9 cellular contexts compared by ENCODE assay signal in the genomic region with DNA sequence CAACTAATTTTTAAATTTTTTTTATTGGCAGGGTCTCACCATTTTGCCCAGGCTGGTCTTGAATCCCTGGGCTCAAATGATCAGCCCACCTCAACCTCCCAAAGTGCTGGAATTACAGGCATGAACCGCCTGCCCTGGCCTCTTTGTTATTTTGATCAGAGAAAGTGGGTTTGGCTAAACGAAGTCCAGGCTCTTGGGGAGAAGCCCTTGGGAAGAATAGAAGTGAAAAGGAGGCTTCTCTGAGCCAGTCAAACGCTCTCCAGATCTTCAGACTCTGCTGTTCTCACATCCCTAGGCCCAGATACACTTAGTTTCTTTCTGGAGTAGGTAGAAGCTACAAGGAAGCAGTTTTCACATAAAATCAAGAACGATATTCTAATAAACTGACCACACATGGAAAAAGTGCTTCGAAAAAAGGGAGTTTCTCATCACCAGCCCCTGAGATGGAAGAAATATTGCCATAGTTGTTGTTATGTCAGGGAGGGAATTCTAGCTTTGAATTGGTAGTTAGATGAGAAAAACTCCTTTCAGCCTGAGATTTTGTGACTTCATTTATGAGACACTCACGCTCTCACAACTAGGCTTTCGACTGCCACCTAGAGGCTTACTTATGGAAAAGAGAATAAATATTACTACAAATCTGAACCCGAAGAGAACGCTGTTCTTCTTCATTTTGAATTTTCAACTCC.
DNase-seq lines count a peak whose midpoint lies in the region; ATAC-seq and TF ChIP-seq lines count a peak whose summit lies in the region.
"Had no signal": no experiment of that assay in that cellular context is flagged by ENCODE, and none has a peak within 500 bp of the region (broad histone marks: within the 10 kb centered on the region; RNA-seq: fewer than 3 reads in every experiment).

No MANE protein-coding gene starts in this region.

- peak; percentile 65 for TF ChIP-seq CTCF in GM12873 (IDR thresholded peaks at IDR 0.05; ENCODE audit: insufficient read depth, low read depth, low read length, missing control alignments)
- peak; percentile 63 for TF ChIP-seq CTCF in epithelial cell of esophagus (IDR thresholded peaks at IDR 0.05; ENCODE audit: insufficient read depth, low read depth, low read length, missing control alignments)

- DNase-seq in AG08395 (ENCODE audit: low spot score) = peak; percentile 71
- DNase-seq in NCI-H187 treated with DMSO at 0.1 percent for 48 hours (lab: John Stamatoyannopoulos, UW) = peak; percentile 31
- peak; percentile 78 for DNase-seq in SW480 (ENCODE audit: low spot score)
- DNase-seq in epithelial cell of esophagus (ENCODE audit: low read depth) = peak; percentile 73
- peak; percentile 70 for DNase-seq in middle frontal gyrus (ENCODE audit: extremely low spot score, low spot score)
- no peak for DNase-seq in NK-92 treated with Interleukin-12 subunit alpha and Interleukin-12 subunit beta, amount 100 ng/mL, for 24 hours (lab: John Stamatoyannopoulos, UW)

- no peak overlapping the region for H3K4me3 ChIP-seq in epithelial cell of esophagus (ENCODE audit: low read length)
- H3K4me3 ChIP-seq: skin epidermis had no signal

- ATAC-seq in HG02870 (IDR thresholded peaks at IDR 0.05; ENCODE audit: unreplicated experiment) = no peak
